Comparison of ENCODE assay signal across 1 cellular context in the genomic region with DNA sequence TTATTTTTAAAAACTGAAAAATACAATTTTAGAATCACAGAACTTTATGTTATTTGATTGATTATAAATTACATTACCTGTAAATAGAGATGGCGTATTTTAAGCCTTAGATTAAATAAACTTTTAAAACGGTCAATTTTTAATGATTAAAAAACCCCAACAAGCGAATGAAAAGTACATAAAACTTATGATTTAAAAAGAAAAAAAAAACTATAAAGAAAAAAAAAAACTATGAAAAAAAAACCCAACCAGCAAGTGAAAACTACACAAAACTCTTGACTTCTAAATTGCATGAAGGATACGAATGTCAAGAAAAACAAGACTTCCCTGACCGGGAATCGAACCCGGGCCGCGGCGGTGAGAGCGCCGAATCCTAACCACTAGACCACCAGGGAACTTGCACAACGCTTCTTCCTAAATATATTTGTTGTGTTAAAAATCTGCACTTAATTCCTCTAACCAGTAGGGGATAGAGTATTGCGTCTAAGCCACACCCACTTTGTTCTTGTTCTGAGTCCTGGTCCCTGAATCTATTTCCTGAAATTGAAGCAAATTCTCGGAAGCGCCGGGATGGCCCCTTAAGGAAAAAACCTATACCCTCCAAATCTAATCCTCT.
TF ChIP-seq lines count a peak whose summit lies in the region.

No MANE protein-coding gene starts in this region.

TF ChIP-seq in Ishikawa, 13 proteins besides CTCF, POLR2A, EP300 and RAD21 (continued from another document):
- TF ChIP-seq, protein P1, sequence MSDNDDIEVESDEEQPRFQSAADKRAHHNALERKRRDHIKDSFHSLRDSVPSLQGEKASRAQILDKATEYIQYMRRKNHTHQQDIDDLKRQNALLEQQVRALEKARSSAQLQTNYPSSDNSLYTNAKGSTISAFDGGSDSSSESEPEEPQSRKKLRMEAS (IDR thresholded peaks at IDR 0.05) = no peak
- TF ChIP-seq FOXM1 (IDR thresholded peaks at IDR 0.05; ENCODE audit: borderline replicate concordance, low read depth) (no peak), TEAD4 (IDR thresholded peaks at IDR 0.05) (peak; percentile 91)
